In genomic region chr2:218394298-218395089, GRCh38 we compare ENCODE assay signal across 2 cellular contexts.
A peak's percentile ranks its signal among the peaks of the same experiment; 100 is the strongest.
TF ChIP-seq lines count a peak whose summit lies in the region.

No MANE protein-coding gene starts in this region.

TF ChIP-seq in HCT116, 20 proteins besides CTCF, POLR2A, EP300 and RAD21:
- TF ChIP-seq EGR1 (IDR thresholded peaks at IDR 0.05; ENCODE audit: low read depth) (no peak), SRF (IDR thresholded peaks at IDR 0.05; ENCODE audit: low read depth) (no peak), FOSL1 (IDR thresholded peaks at IDR 0.05; ENCODE audit: low read depth) (no peak), ZBTB33 (IDR thresholded peaks at IDR 0.05; ENCODE audit: extremely low read depth, insufficient replicate concordance, low read length) (no peak), POLR2AphosphoS5 (IDR thresholded peaks at IDR 0.05; ENCODE audit: low read depth, low read length) (no peak), SP1 (IDR thresholded peaks at IDR 0.05; ENCODE audit: low read depth) (no peak), CBX3 (IDR thresholded peaks at IDR 0.05; ENCODE audit: low read depth) (no peak)
- TF ChIP-seq, protein P1, sequence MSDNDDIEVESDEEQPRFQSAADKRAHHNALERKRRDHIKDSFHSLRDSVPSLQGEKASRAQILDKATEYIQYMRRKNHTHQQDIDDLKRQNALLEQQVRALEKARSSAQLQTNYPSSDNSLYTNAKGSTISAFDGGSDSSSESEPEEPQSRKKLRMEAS (IDR thresholded peaks at IDR 0.05) = no peak
- TF ChIP-seq, protein P2, sequence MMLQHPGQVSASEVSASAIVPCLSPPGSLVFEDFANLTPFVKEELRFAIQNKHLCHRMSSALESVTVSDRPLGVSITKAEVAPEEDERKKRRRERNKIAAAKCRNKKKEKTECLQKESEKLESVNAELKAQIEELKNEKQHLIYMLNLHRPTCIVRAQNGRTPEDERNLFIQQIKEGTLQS (IDR thresholded peaks at IDR 0.05) = no peak

TF ChIP-seq in K562, 482 proteins besides CTCF, POLR2A, EP300 and RAD21:
- TF ChIP-seq TAF7 (tag; IDR thresholded peaks at IDR 0.05) (no peak), ZNF274 (IDR thresholded peaks at IDR 0.05; ENCODE audit: borderline replicate concordance, low read depth, low read length) (no peak), ETS1 (conservative IDR thresholded peaks at IDR 0.05; ENCODE audit: control insufficient read depth, low read depth, low read length) (no peak), PYGO2 (tag; IDR thresholded peaks at IDR 0.05) (no peak), CEBPB (tag; IDR thresholded peaks at IDR 0.05) (0 out of 2 replicates have a peak, but pooled peaks have one; percentile 4), KLF1 (tag; IDR thresholded peaks at IDR 0.05) (no peak), ZNF778 (CRISPR knock-in tag; IDR thresholded peaks at IDR 0.05) (no peak), ZNF384 (IDR thresholded peaks at IDR 0.05; ENCODE audit: low read depth, low read length) (no peak), PKNOX1 (IDR thresholded peaks at IDR 0.05) (0 out of 2 replicates have a peak, but pooled peaks have one; percentile 9), NFE2L1 (tag; IDR thresholded peaks at IDR 0.05; ENCODE audit: borderline replicate concordance, low read depth) (no peak), PHF8 (IDR thresholded peaks at IDR 0.05; ENCODE audit: borderline replicate concordance, low read length) (peak; percentile 8; the same call in 1 of the 2 replicates), CREM (IDR thresholded peaks at IDR 0.05; ENCODE audit: low read depth) (peak; percentile 55), RBFOX2 (IDR thresholded peaks at IDR 0.05; ENCODE audit: low read depth, low read length) (peak; percentile 5), VEZF1 (CRISPR knock-in tag; IDR thresholded peaks at IDR 0.05) (0 out of 2 replicates have a peak, but pooled peaks have one; percentile 2), GTF2B (IDR thresholded peaks at IDR 0.05; ENCODE audit: extremely low read depth, insufficient read length) (no peak), ZBTB33 (CRISPR knock-in tag; IDR thresholded peaks at IDR 0.05) (peak; percentile 85), MECOM (CRISPR knock-in tag; IDR thresholded peaks at IDR 0.05) (no peak), MBD2 (IDR thresholded peaks at IDR 0.05; ENCODE audit: borderline replicate concordance, low read depth) (0 out of 2 replicates have a peak, but pooled peaks have one; percentile 9), ZBTB1 (CRISPR knock-in tag; IDR thresholded peaks at IDR 0.05; ENCODE audit: borderline replicate concordance, low read depth) (peak; percentile 51; the same call in 1 of the 2 replicates), ZNF785 (CRISPR knock-in tag; IDR thresholded peaks at IDR 0.05) (no peak), KAT7 (CRISPR knock-in tag; IDR thresholded peaks at IDR 0.05; ENCODE audit: borderline replicate concordance) (0 out of 2 replicates have a peak, but pooled peaks have one; percentile 47), CBFB (CRISPR knock-in tag; IDR thresholded peaks at IDR 0.05) (0 out of 2 replicates have a peak, but pooled peaks have one; percentile 4), ZNF354B (CRISPR knock-in tag; IDR thresholded peaks at IDR 0.05) (no peak), NFIC (IDR thresholded peaks at IDR 0.05) (peak; percentile 51), GATAD2B (IDR thresholded peaks at IDR 0.05; ENCODE audit: borderline replicate concordance) (no peak), CREB1 (IDR thresholded peaks at IDR 0.05) (no peak), CREB1 (CRISPR knock-in tag; IDR thresholded peaks at IDR 0.05) (peak; percentile 42; the same call in 1 of the 2 replicates), ZFX (CRISPR knock-in tag; IDR thresholded peaks at IDR 0.05) (peak; percentile 71), LCOR (CRISPR knock-in tag; IDR thresholded peaks at IDR 0.05) (0 out of 2 replicates have a peak, but pooled peaks have one; percentile 24), PHB (CRISPR knock-in tag; IDR thresholded peaks at IDR 0.05) (no peak)
- TF ChIP-seq, protein P3, sequence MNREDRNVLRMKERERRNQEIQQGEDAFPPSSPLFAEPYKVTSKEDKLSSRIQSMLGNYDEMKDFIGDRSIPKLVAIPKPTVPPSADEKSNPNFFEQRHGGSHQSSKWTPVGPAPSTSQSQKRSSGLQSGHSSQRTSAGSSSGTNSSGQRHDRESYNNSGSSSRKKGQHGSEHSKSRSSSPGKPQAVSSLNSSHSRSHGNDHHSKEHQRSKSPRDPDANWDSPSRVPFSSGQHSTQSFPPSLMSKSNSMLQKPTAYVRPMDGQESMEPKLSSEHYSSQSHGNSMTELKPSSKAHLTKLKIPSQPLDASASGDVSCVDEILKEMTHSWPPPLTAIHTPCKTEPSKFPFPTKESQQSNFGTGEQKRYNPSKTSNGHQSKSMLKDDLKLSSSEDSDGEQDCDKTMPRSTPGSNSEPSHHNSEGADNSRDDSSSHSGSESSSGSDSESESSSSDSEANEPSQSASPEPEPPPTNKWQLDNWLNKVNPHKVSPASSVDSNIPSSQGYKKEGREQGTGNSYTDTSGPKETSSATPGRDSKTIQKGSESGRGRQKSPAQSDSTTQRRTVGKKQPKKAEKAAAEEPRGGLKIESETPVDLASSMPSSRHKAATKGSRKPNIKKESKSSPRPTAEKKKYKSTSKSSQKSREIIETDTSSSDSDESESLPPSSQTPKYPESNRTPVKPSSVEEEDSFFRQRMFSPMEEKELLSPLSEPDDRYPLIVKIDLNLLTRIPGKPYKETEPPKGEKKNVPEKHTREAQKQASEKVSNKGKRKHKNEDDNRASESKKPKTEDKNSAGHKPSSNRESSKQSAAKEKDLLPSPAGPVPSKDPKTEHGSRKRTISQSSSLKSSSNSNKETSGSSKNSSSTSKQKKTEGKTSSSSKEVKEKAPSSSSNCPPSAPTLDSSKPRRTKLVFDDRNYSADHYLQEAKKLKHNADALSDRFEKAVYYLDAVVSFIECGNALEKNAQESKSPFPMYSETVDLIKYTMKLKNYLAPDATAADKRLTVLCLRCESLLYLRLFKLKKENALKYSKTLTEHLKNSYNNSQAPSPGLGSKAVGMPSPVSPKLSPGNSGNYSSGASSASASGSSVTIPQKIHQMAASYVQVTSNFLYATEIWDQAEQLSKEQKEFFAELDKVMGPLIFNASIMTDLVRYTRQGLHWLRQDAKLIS (CRISPR knock-in tag; IDR thresholded peaks at IDR 0.05) = 0 out of 2 replicates have a peak, but pooled peaks have one; percentile 51
- TF ChIP-seq, protein P4, sequence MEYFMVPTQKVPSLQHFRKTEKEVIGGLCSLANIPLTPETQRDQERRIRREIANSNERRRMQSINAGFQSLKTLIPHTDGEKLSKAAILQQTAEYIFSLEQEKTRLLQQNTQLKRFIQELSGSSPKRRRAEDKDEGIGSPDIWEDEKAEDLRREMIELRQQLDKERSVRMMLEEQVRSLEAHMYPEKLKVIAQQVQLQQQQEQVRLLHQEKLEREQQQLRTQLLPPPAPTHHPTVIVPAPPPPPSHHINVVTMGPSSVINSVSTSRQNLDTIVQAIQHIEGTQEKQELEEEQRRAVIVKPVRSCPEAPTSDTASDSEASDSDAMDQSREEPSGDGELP (CRISPR knock-in tag; IDR thresholded peaks at IDR 0.05; ENCODE audit: borderline replicate concordance) = 0 out of 2 replicates have a peak, but pooled peaks have one; percentile 11
- TF ChIP-seq, protein P5, sequence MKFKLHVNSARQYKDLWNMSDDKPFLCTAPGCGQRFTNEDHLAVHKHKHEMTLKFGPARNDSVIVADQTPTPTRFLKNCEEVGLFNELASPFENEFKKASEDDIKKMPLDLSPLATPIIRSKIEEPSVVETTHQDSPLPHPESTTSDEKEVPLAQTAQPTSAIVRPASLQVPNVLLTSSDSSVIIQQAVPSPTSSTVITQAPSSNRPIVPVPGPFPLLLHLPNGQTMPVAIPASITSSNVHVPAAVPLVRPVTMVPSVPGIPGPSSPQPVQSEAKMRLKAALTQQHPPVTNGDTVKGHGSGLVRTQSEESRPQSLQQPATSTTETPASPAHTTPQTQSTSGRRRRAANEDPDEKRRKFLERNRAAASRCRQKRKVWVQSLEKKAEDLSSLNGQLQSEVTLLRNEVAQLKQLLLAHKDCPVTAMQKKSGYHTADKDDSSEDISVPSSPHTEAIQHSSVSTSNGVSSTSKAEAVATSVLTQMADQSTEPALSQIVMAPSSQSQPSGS (CRISPR knock-in tag; IDR thresholded peaks at IDR 0.05) = no peak
- TF ChIP-seq, protein P6, sequence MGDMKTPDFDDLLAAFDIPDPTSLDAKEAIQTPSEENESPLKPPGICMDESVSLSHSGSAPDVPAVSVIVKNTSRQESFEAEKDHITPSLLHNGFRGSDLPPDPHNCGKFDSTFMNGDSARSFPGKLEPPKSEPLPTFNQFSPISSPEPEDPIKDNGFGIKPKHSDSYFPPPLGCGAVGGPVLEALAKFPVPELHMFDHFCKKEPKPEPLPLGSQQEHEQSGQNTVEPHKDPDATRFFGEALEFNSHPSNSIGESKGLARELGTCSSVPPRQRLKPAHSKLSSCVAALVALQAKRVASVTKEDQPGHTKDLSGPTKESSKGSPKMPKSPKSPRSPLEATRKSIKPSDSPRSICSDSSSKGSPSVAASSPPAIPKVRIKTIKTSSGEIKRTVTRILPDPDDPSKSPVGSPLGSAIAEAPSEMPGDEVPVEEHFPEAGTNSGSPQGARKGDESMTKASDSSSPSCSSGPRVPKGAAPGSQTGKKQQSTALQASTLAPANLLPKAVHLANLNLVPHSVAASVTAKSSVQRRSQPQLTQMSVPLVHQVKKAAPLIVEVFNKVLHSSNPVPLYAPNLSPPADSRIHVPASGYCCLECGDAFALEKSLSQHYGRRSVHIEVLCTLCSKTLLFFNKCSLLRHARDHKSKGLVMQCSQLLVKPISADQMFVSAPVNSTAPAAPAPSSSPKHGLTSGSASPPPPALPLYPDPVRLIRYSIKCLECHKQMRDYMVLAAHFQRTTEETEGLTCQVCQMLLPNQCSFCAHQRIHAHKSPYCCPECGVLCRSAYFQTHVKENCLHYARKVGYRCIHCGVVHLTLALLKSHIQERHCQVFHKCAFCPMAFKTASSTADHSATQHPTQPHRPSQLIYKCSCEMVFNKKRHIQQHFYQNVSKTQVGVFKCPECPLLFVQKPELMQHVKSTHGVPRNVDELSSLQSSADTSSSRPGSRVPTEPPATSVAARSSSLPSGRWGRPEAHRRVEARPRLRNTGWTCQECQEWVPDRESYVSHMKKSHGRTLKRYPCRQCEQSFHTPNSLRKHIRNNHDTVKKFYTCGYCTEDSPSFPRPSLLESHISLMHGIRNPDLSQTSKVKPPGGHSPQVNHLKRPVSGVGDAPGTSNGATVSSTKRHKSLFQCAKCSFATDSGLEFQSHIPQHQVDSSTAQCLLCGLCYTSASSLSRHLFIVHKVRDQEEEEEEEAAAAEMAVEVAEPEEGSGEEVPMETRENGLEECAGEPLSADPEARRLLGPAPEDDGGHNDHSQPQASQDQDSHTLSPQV (IDR thresholded peaks at IDR 0.05) = peak; percentile 59; the same call in 1 of the 2 replicates
- TF ChIP-seq, protein P7, sequence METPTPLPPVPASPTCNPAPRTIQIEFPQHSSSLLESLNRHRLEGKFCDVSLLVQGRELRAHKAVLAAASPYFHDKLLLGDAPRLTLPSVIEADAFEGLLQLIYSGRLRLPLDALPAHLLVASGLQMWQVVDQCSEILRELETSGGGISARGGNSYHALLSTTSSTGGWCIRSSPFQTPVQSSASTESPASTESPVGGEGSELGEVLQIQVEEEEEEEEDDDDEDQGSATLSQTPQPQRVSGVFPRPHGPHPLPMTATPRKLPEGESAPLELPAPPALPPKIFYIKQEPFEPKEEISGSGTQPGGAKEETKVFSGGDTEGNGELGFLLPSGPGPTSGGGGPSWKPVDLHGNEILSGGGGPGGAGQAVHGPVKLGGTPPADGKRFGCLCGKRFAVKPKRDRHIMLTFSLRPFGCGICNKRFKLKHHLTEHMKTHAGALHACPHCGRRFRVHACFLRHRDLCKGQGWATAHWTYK (CRISPR knock-in tag; IDR thresholded peaks at IDR 0.05) = peak; percentile 71
